ENCODE assay signal across 8 cellular contexts in genomic region chr1:3491291-3492246, GRCh38. TPM values are rescaled to one million over a fixed set of nuclear protein-coding genes. Genes with fewer than 3 reads are reported as not detected.
A peak's percentile ranks its signal among the peaks of the same experiment; 100 is the strongest.
DNase-seq lines count a peak whose midpoint lies in the region; ATAC-seq and TF ChIP-seq lines count a peak whose summit lies in the region.

No MANE protein-coding gene starts in this region.

- DNase-seq in BJ (ENCODE audit: low read depth) (no peak), MM.1S (peak; percentile 59), immature natural killer cell (peak; percentile 70 to 78 (median 76))
- peak; percentile 89 for DNase-seq in stimulated activated CD4-positive, alpha-beta T cell treated with anti-CD3 and anti-CD28 coated beads, Interleukin-15, amount 100 ng/mL, for 24 hours

- H3K27ac Mint-ChIP-seq in brain (peak overlapping the region in 2 of 5 experiments; percentile 77 to 95), immature natural killer cell (no peak overlapping the region)

- peaks cover 7% of the 10 kb centered on the region for H3K4me1 Mint-ChIP-seq in brain
- H3K4me1 Mint-ChIP-seq in immature natural killer cell: peaks cover 0 to 4% of the 10 kb centered on the region in 2 donors

- H3K9ac ChIP-seq in MM.1S (ENCODE audit: low read length): no peak overlapping the region

- peak overlapping the region; percentile 60; the same call in 1 of the 2 replicates for H3K4me2 ChIP-seq in MM.1S (ENCODE audit: low read depth, low read length)

- H3K4me3 Mint-ChIP-seq in brain (peak overlapping the region; percentile 28 to 79 (median 69)), immature natural killer cell (peak overlapping the region in 3 of 5 donors; percentile 33 to 51 (median 42))

- H3K36me3 Mint-ChIP-seq in brain (peaks cover 14% of the 10 kb centered on the region), immature natural killer cell (no peaks in the 10 kb centered on the region)

- H3K27me3 ChIP-seq in BJ (ENCODE audit: control insufficient read depth, insufficient read depth, low read length) (no peaks in the 10 kb centered on the region), MM.1S (replicated peaks; ENCODE audit: insufficient read depth, low read length) (peaks cover 74% of the 10 kb centered on the region)

- H3K27me3 Mint-ChIP-seq in brain (peaks cover 3% of the 10 kb centered on the region), immature natural killer cell (ENCODE audit: low read depth in 3 of 3) (peaks cover 0 to 3% (median 1%) of the 10 kb centered on the region in 3 donors)

- CTCF ChIA-PET in BJ (lab: Yijun Ruan, JAX): interaction anchor here (0.6 to 7.6 kb wide), 26 partner anchors 9 to 129 kb away, joined by 3 to 104 read pairs (median 4); no protein-coding TSS in a partner anchor

- H2AFZ ChIP-seq in MM.1S (ENCODE audit: low read length): no peak overlapping the region

- TF ChIP-seq CTCF in BJ (IDR thresholded peaks at IDR 0.05; ENCODE audit: insufficient read depth, low read depth, low read length) (peak; percentile 98), MM.1S (IDR thresholded peaks at IDR 0.05; ENCODE audit: low read length) (peak; percentile 89), VCaP (conservative IDR thresholded peaks at IDR 0.05) (peak; percentile 99), brain (conservative IDR thresholded peaks at IDR 0.05) (peak; percentile 99)

- H3K4me3 ChIP-seq in BJ (ENCODE audit: low read depth, low read length) (no peak overlapping the region), MM.1S (ENCODE audit: low read length) (peak overlapping the region; percentile 33; the same call in 1 of the 2 replicates)

- H4K20me1 ChIP-seq in MM.1S (ENCODE audit: insufficient read depth, low read length): no peaks in the 10 kb centered on the region

- H3F3A ChIP-seq in MM.1S (ENCODE audit: insufficient read depth, low read length): no peaks in the 10 kb centered on the region

- no peaks in the 10 kb centered on the region for H3K4me1 ChIP-seq in MM.1S (ENCODE audit: low read length)

- H3K79me2 ChIP-seq in MM.1S (ENCODE audit: low read length): no peaks in the 10 kb centered on the region

- ATAC-seq in GM19372 (IDR thresholded peaks at IDR 0.05; ENCODE audit: low read depth, unreplicated experiment): peak; percentile 62
- ATAC-seq in GM21447 (IDR thresholded peaks at IDR 0.05; ENCODE audit: unreplicated experiment): no peak

- no peaks in the 10 kb centered on the region for H3K9me3 ChIP-seq in MM.1S (replicated peaks; ENCODE audit: insufficient read depth, low read length)

- POLR2A ChIA-PET in BJ (lab: Charles Lee): no interaction called here

- peaks cover 44% of the 10 kb centered on the region for H3K36me3 ChIP-seq in BJ (ENCODE audit: control insufficient read depth, insufficient read depth, low read length)
- no peaks in the 10 kb centered on the region for H3K36me3 ChIP-seq in MM.1S (replicated peaks; ENCODE audit: insufficient read depth, low read length)

- peaks cover 9 to 12% (median 10%) of the 10 kb centered on the region in 5 experiments for H3K9me3 Mint-ChIP-seq in brain
- peaks cover 0 to 2% (median 0%) of the 10 kb centered on the region in 6 donors for H3K9me3 Mint-ChIP-seq in immature natural killer cell

- no peaks in the 10 kb centered on the region for H3K9me2 ChIP-seq in MM.1S (replicated peaks; ENCODE audit: insufficient read depth, low read length)

- H3K27ac ChIP-seq in MM.1S (ENCODE audit: low read length) (no peak overlapping the region), VCaP (peak overlapping the region; percentile 25; the same call in 1 of the 2 replicates)

RNA-seq across cellular contexts. Expression of gene ARHGEF16, which starts 37.1 kb away (rescaled TPM):
- polyA plus RNA-seq in BJ (2011; rRNA removed) (0.04 TPM in 2 replicates), brain (ENCODE audit: insufficient read depth, low read depth, low replicate concordance) (13.5 TPM), immature natural killer cell (not detected)
- polyA minus RNA-seq in BJ (2011; rRNA and poly(A)+ RNA removed): 0.77 TPM in 1 of 2 replicates, not detected in the other

Comparison
In these comparisons a context has a peak if more than half of its experiments do, and no peak if none do; other contexts are left out.
1. RNA of gene ARHGEF16, which starts 37.1 kb away (polyA plus RNA-seq): 13.5 TPM in brain (single experiment); 0.04 TPM in BJ and not detected in immature natural killer cell; every median in the first group is over 10 times any median in the second.
2. Peak in every context shown above with its lines, with median percentiles within 50 percentile points of each other: CTCF ChIP-seq.